In the genomic region with DNA sequence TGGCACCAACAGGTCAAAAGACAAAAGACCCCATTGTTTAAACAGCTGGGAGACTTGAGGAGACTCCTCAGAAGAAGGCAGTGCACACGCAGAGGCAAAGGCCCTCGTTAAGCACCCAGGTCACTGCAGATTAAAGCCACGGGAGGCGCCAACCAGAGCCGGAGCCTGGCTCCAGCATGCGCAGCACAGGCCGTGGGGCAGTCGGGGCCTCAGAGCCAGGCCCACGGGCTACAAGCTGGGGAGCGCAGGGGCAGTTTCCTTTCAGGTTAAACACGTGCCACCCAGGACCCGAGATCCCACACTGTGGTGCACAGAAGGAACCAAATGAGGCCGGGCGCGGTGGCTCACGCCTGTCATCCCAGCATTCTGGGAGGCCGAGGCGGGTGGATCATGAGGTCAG, we compare ENCODE assay signal across 19 cellular contexts. TPM values are rescaled to one million over a fixed set of nuclear protein-coding genes. Genes with fewer than 3 reads are reported as not detected.
DNase-seq lines count a peak whose midpoint lies in the region; ATAC-seq, FAIRE-seq and TF ChIP-seq lines count a peak whose summit lies in the region.
"Had no signal": no experiment of that assay in that cellular context is flagged by ENCODE, and none has a peak within 500 bp of the region (broad histone marks: within the 10 kb centered on the region; RNA-seq: fewer than 3 reads in every experiment).

No MANE protein-coding gene starts in this region.

- no peak for ATAC-seq in lower lobe of right lung
- ATAC-seq: SK-N-SH treated with all-trans-retinoic acid at 6 μM for 48 hours had no signal

- H3K4me1 ChIP-seq in HEK293 (ENCODE audit: control insufficient read depth, insufficient read depth, low read length) (peaks cover 23% of the 10 kb centered on the region), adipocyte (ENCODE audit: control insufficient read depth, insufficient read depth, low read length) (peaks cover 84% of the 10 kb centered on the region), lower lobe of right lung (peaks cover 75% of the 10 kb centered on the region), stomach smooth muscle (ENCODE audit: control insufficient read depth, insufficient read depth, low read length) (peaks cover 90% of the 10 kb centered on the region)

- H3K9ac ChIP-seq in adipocyte (ENCODE audit: low read length) = peak overlapping the region; percentile 25
- no peak overlapping the region for H3K9ac ChIP-seq in stomach smooth muscle (ENCODE audit: low read length in 2 of 2)

- H3K36me3 ChIP-seq in HEK293 (ENCODE audit: control insufficient read depth in 2 of 2, insufficient read depth in 1 of 2, low read length in 2 of 2) (no peaks in the 10 kb centered on the region), adipocyte (ENCODE audit: control insufficient read depth, insufficient read depth, low read length, severe bottlenecking) (no peaks in the 10 kb centered on the region), lower lobe of right lung (peaks cover 7% of the 10 kb centered on the region), stomach smooth muscle (ENCODE audit: control insufficient read depth in 2 of 2, insufficient read depth in 2 of 2, low read length in 2 of 2) (peaks cover 0 to 2% of the 10 kb centered on the region in 2 donors)

- intact Hi-C loops in lower lobe of right lung (cut with DNase I) = no loop called here

- H3K4me3 ChIP-seq in HEK293 (ENCODE audit: low read depth, low read length) = no peak overlapping the region
- H3K4me3 ChIP-seq in adipocyte (ENCODE audit: low read length) = no peak overlapping the region
- H3K4me3 ChIP-seq in lower lobe of right lung = no peak overlapping the region
- H3K4me3 ChIP-seq in stomach smooth muscle (ENCODE audit: low read length in 2 of 2) = no peak overlapping the region
- H3K4me3 ChIP-seq: GM23248 had no signal

- H3K9me3 ChIP-seq in HEK293 (ENCODE audit: control insufficient read depth, insufficient read depth, low read depth, low read length) (no peaks in the 10 kb centered on the region), adipocyte (ENCODE audit: control insufficient read depth, low read length) (no peaks in the 10 kb centered on the region), lower lobe of right lung (no peaks in the 10 kb centered on the region), stomach smooth muscle (ENCODE audit: control insufficient read depth in 2 of 2, low read length in 2 of 2) (no peaks in the 10 kb centered on the region)

- H3K27me3 ChIP-seq in adipocyte (replicated peaks; ENCODE audit: control insufficient read depth, insufficient read depth, low read length) (no peaks in the 10 kb centered on the region), lower lobe of right lung (ENCODE audit: low read depth) (no peaks in the 10 kb centered on the region), stomach smooth muscle (ENCODE audit: control insufficient read depth in 1 of 2, insufficient read depth in 2 of 2, low read length in 2 of 2) (no peaks in the 10 kb centered on the region)

- DNase-seq in adipocyte (ENCODE audit: low read depth) = no peak
- DNase-seq in lower lobe of right lung = peak; percentile 42
- no peak for DNase-seq in frontal cortex (ENCODE audit: low spot score in 2 of 2)
- no peak for DNase-seq in NCI-H2227 (lab: John Stamatoyannopoulos, UW; ENCODE audit: unreplicated experiment)
- DNase-seq in hypothalamus (lab: John Stamatoyannopoulos, UW) = no peak
- DNase-seq: ACHN, GDM1, GM23248, HCEC 1CT, NCI-H1105, NCI-H1694, NCI-H510A, NCI-H748 treated with DMSO at 0.1 percent for 48 hours, OCI-M1, RPMI8226, SIG-M5 had no signal

- H3K27ac ChIP-seq in HEK293 (ENCODE audit: extremely low read depth, low read depth, low read length) (no peak overlapping the region), lower lobe of right lung (no peak overlapping the region), stomach smooth muscle (ENCODE audit: low read length) (peak overlapping the region; percentile 93)

- CTCF ChIA-PET in HEK293 (lab: Yijun Ruan, JAX) = interaction anchor here (1.3 kb wide), 1 partner anchor 38 kb away, joined by 5 read pairs; no protein-coding TSS in a partner anchor

- no peak for FAIRE-seq in frontal cortex (lab: Jason Lieb, UNC)

- POLR2A ChIA-PET in HEK293 (lab: Yijun Ruan, JAX) = no interaction called here

- TF ChIP-seq CTCF in HEK293 (tag by site-specific recombination; IDR thresholded peaks at IDR 0.05) (no peak), lower lobe of right lung (IDR thresholded peaks at IDR 0.05) (no peak)

TF ChIP-seq in HEK293, 187 proteins besides CTCF, POLR2A, EP300 and RAD21:
- TF ChIP-seq, protein P1, sequence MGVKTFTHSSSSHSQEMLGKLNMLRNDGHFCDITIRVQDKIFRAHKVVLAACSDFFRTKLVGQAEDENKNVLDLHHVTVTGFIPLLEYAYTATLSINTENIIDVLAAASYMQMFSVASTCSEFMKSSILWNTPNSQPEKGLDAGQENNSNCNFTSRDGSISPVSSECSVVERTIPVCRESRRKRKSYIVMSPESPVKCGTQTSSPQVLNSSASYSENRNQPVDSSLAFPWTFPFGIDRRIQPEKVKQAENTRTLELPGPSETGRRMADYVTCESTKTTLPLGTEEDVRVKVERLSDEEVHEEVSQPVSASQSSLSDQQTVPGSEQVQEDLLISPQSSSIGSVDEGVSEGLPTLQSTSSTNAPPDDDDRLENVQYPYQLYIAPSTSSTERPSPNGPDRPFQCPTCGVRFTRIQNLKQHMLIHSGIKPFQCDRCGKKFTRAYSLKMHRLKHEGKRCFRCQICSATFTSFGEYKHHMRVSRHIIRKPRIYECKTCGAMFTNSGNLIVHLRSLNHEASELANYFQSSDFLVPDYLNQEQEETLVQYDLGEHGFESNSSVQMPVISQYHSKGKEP (tag by site-specific recombination; IDR thresholded peaks at IDR 0.05) = no peak
- TF ChIP-seq, protein P2, sequence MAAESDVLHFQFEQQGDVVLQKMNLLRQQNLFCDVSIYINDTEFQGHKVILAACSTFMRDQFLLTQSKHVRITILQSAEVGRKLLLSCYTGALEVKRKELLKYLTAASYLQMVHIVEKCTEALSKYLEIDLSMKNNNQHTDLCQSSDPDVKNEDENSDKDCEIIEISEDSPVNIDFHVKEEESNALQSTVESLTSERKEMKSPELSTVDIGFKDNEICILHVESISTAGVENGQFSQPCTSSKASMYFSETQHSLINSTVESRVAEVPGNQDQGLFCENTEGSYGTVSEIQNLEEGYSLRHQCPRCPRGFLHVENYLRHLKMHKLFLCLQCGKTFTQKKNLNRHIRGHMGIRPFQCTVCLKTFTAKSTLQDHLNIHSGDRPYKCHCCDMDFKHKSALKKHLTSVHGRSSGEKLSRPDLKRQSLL (tag by site-specific recombination; IDR thresholded peaks at IDR 0.05) = peak; percentile 39; the same call in 1 of the 2 replicates
TF ChIP-seq in HEK293: peak in this region for 1.

RNA-seq across cellular contexts. Expression of a gene that starts 9.2 kb away (rescaled TPM):
- total RNA-seq in lower lobe of right lung (164 TPM), frontal cortex (4.1 TPM)

RNA-seq across cellular contexts. Expression of a gene that starts 27.8 kb away (rescaled TPM):
- total RNA-seq in lower lobe of right lung (3.5 TPM), frontal cortex (1.2 TPM)

RNA-seq across cellular contexts. Expression of a gene that starts 35.9 kb away (rescaled TPM):
- 87.8 TPM for total RNA-seq in lower lobe of right lung
- total RNA-seq in frontal cortex = 15.9 TPM

Comparison
In these comparisons a context has a peak if more than half of its experiments do, and no peak if none do; other contexts are left out.
1. RNA of a gene that starts 9.2 kb away (total RNA-seq): 164 TPM in lower lobe of right lung (single experiment); 4.1 TPM in frontal cortex (single experiment); every median in the first group is over 10 times any median in the second.